Comparison of ENCODE assay signal across 1 cellular context in the genomic region with DNA sequence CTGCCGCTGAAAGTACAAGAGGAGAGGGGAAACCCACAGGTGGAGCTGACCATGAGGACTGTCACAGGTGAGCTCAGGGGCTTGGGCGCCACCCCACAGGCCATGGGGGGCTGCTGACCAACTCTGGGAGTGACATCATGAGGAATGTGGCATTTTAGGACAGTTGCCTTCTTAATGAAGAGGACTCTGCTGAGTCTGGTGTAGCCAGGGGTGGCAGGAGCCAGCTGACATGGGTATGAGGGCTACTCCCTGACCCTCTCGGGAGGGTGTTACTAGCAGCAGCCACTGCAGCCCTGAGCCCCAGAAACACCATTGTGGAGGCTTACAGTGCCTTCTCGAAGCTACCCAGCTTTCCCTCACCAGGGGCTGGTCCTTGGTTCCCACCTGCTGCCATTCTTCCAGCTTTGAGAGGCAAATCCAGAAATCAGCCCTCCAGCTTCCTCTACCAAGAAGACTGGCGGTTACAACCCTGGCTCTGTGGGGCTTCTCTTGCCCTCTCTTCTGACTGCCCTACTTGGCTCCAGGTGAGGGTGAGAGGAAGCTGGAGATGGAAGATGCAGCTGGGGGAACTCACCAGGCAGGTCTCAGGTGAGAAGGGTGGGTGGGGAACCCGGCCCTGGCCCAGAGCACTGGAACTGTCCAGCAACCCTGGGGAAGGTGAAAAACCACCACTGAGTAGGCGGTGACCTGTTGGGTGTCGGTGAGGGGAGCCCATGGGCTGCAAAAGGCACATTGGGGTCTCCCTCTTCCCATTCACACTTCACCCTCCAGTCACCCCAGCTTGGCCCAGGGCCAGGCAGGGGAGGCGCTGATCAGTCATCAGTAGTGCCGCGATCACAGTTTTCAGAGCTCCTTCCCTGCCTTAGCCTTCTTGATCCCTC.
TF ChIP-seq lines count a peak whose summit lies in the region.

No MANE protein-coding gene starts in this region.

TF ChIP-seq in GM23338, 12 proteins besides CTCF, POLR2A, EP300 and RAD21 (continued from another document):
- TF ChIP-seq, protein P1, sequence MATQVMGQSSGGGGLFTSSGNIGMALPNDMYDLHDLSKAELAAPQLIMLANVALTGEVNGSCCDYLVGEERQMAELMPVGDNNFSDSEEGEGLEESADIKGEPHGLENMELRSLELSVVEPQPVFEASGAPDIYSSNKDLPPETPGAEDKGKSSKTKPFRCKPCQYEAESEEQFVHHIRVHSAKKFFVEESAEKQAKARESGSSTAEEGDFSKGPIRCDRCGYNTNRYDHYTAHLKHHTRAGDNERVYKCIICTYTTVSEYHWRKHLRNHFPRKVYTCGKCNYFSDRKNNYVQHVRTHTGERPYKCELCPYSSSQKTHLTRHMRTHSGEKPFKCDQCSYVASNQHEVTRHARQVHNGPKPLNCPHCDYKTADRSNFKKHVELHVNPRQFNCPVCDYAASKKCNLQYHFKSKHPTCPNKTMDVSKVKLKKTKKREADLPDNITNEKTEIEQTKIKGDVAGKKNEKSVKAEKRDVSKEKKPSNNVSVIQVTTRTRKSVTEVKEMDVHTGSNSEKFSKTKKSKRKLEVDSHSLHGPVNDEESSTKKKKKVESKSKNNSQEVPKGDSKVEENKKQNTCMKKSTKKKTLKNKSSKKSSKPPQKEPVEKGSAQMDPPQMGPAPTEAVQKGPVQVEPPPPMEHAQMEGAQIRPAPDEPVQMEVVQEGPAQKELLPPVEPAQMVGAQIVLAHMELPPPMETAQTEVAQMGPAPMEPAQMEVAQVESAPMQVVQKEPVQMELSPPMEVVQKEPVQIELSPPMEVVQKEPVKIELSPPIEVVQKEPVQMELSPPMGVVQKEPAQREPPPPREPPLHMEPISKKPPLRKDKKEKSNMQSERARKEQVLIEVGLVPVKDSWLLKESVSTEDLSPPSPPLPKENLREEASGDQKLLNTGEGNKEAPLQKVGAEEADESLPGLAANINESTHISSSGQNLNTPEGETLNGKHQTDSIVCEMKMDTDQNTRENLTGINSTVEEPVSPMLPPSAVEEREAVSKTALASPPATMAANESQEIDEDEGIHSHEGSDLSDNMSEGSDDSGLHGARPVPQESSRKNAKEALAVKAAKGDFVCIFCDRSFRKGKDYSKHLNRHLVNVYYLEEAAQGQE (IDR thresholded peaks at IDR 0.05; ENCODE audit: unreplicated experiment): peak; percentile 30
